ENCODE assay signal across 1 cellular context in the genomic region with DNA sequence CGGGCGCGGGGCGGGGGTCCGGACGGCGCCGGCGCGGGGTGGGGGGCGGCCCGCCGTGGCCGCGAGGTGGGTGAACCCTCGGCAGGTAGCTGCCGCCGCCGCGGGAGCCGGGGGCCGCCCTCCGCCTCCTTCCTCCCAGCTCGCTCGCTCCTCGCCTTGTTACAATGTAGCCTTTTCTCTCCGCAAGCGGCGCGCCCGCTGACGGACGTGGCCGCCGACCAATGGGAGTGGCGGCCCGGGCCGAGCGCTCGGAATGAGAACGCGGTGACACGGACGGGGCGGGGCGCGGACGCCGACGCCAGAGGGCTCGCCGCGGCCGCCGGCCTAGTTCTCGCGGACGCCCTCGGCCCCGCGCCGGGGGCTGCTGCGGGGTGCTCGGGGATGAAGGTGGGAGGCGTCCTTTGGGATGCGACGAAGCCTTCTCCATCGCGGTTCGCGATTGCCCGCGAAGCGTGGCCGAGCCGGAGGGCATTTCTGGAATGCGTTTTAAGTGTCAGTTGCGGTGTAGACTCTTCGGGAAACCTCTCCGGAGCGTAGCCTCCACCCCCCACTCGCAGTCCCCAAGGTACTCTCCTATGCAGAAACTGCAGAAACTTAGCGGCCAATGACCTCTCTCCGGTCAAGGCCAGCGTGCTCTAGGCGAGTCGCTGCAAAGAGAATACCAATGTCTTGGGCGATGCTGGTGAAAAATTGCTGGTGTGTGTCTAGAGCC.
TF ChIP-seq lines count a peak whose summit lies in the region.

No MANE protein-coding gene starts in this region.

TF ChIP-seq in K562, 482 proteins besides CTCF, POLR2A, EP300 and RAD21 (continued from another document and continues in another):
- TF ChIP-seq PCBP1 (IDR thresholded peaks at IDR 0.05; ENCODE audit: low read depth, low read length, poor library complexity, severe bottlenecking) = no peak
- no peak for TF ChIP-seq BRCA1 (IDR thresholded peaks at IDR 0.05)
- no peak for TF ChIP-seq BRCA1 (CRISPR knock-in tag; IDR thresholded peaks at IDR 0.05)
- no peak for TF ChIP-seq ETV6 (IDR thresholded peaks at IDR 0.05; ENCODE audit: borderline replicate concordance in 1 of 2, low read depth in 2 of 2, low read length in 1 of 2)
- TF ChIP-seq ETV6 (CRISPR knock-in tag; IDR thresholded peaks at IDR 0.05; ENCODE audit: borderline replicate concordance) = no peak
- no peak for TF ChIP-seq SP1 (CRISPR knock-in tag; IDR thresholded peaks at IDR 0.05)
- no peak for TF ChIP-seq ARHGAP35 (IDR thresholded peaks at IDR 0.05; ENCODE audit: partially characterized antibody)
- no peak for TF ChIP-seq SMAD3 (CRISPR knock-in tag; conservative IDR thresholded peaks at IDR 0.05)
- no peak for TF ChIP-seq EZH2 (IDR thresholded peaks at IDR 0.05; ENCODE audit: borderline replicate concordance, low read depth, low read length)
- no peak for TF ChIP-seq MAFG (tag; conservative IDR thresholded peaks at IDR 0.05)
- no peak for TF ChIP-seq XRCC5 (IDR thresholded peaks at IDR 0.05; ENCODE audit: low read depth, low read length)
- TF ChIP-seq DIDO1 (tag; IDR thresholded peaks at IDR 0.05; ENCODE audit: low read depth) = no peak
- TF ChIP-seq KLF10 (CRISPR knock-in tag; IDR thresholded peaks at IDR 0.05) = no peak
- TF ChIP-seq KAT2B (IDR thresholded peaks at IDR 0.05; ENCODE audit: low read depth, low read length) = no peak
- TF ChIP-seq ARID1B (IDR thresholded peaks at IDR 0.05) = no peak
- TF ChIP-seq ZNF24 (IDR thresholded peaks at IDR 0.05) = peak; percentile 50; the same call in 1 of the 2 replicates
- 0 out of 2 replicates have a peak, but pooled peaks have one; percentile 12 for TF ChIP-seq EGR1 (conservative IDR thresholded peaks at IDR 0.05)
- no peak for TF ChIP-seq NR0B1 (IDR thresholded peaks at IDR 0.05; ENCODE audit: partially characterized antibody)
- no peak for TF ChIP-seq HMBOX1 (IDR thresholded peaks at IDR 0.05)
- TF ChIP-seq, protein P1, sequence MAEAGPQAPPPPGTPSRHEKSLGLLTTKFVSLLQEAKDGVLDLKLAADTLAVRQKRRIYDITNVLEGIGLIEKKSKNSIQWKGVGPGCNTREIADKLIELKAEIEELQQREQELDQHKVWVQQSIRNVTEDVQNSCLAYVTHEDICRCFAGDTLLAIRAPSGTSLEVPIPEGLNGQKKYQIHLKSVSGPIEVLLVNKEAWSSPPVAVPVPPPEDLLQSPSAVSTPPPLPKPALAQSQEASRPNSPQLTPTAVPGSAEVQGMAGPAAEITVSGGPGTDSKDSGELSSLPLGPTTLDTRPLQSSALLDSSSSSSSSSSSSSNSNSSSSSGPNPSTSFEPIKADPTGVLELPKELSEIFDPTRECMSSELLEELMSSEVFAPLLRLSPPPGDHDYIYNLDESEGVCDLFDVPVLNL (CRISPR knock-in tag; IDR thresholded peaks at IDR 0.05; ENCODE audit: low read depth) = no peak
- no peak for TF ChIP-seq KHSRP (IDR thresholded peaks at IDR 0.05)
- peak; percentile 89 for TF ChIP-seq FOSL1 (tag; conservative IDR thresholded peaks at IDR 0.05)
- no peak for TF ChIP-seq HDAC2 (IDR thresholded peaks at IDR 0.05)
- no peak for TF ChIP-seq MECOM (CRISPR knock-in tag; IDR thresholded peaks at IDR 0.05)
- peak; percentile 83 for TF ChIP-seq HNRNPLL (IDR thresholded peaks at IDR 0.05; ENCODE audit: low read depth, low read length, poor library complexity, severe bottlenecking)
- TF ChIP-seq NCOR1 (IDR thresholded peaks at IDR 0.05) = no peak
- no peak for TF ChIP-seq HBP1 (CRISPR knock-in tag; IDR thresholded peaks at IDR 0.05)
- TF ChIP-seq RFX1 (IDR thresholded peaks at IDR 0.05) = no peak
- no peak for TF ChIP-seq MBD1 (CRISPR knock-in tag; IDR thresholded peaks at IDR 0.05)
- no peak for TF ChIP-seq PHB (CRISPR knock-in tag; IDR thresholded peaks at IDR 0.05)
- no peak for TF ChIP-seq POLR3A (IDR thresholded peaks at IDR 0.05; ENCODE audit: borderline replicate concordance, extremely low read depth, insufficient read depth, insufficient read length)
- TF ChIP-seq NFRKB (IDR thresholded peaks at IDR 0.05; ENCODE audit: low read depth) = no peak
- no peak for TF ChIP-seq TBL1XR1 (IDR thresholded peaks at IDR 0.05; ENCODE audit: low read length in 2 of 2)
- TF ChIP-seq, protein P2, sequence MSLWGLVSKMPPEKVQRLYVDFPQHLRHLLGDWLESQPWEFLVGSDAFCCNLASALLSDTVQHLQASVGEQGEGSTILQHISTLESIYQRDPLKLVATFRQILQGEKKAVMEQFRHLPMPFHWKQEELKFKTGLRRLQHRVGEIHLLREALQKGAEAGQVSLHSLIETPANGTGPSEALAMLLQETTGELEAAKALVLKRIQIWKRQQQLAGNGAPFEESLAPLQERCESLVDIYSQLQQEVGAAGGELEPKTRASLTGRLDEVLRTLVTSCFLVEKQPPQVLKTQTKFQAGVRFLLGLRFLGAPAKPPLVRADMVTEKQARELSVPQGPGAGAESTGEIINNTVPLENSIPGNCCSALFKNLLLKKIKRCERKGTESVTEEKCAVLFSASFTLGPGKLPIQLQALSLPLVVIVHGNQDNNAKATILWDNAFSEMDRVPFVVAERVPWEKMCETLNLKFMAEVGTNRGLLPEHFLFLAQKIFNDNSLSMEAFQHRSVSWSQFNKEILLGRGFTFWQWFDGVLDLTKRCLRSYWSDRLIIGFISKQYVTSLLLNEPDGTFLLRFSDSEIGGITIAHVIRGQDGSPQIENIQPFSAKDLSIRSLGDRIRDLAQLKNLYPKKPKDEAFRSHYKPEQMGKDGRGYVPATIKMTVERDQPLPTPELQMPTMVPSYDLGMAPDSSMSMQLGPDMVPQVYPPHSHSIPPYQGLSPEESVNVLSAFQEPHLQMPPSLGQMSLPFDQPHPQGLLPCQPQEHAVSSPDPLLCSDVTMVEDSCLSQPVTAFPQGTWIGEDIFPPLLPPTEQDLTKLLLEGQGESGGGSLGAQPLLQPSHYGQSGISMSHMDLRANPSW (CRISPR knock-in tag; IDR thresholded peaks at IDR 0.05) = no peak
- TF ChIP-seq, protein P3, sequence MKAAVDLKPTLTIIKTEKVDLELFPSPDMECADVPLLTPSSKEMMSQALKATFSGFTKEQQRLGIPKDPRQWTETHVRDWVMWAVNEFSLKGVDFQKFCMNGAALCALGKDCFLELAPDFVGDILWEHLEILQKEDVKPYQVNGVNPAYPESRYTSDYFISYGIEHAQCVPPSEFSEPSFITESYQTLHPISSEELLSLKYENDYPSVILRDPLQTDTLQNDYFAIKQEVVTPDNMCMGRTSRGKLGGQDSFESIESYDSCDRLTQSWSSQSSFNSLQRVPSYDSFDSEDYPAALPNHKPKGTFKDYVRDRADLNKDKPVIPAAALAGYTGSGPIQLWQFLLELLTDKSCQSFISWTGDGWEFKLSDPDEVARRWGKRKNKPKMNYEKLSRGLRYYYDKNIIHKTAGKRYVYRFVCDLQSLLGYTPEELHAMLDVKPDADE (conservative IDR thresholded peaks at IDR 0.05; ENCODE audit: control insufficient read depth, low read depth, low read length) = no peak
- no peak for TF ChIP-seq MTF1 (CRISPR knock-in tag; IDR thresholded peaks at IDR 0.05; ENCODE audit: borderline replicate concordance)
- peak in 1 of 2 experiments; percentile 38; a peak in 2 of 4 replicates for TF ChIP-seq NRF1 (conservative IDR thresholded peaks at IDR 0.05 in 1 of 2, IDR thresholded peaks at IDR 0.05 in 1 of 2)
- TF ChIP-seq IRF2 (CRISPR knock-in tag; IDR thresholded peaks at IDR 0.05) = no peak
- TF ChIP-seq, protein P4, sequence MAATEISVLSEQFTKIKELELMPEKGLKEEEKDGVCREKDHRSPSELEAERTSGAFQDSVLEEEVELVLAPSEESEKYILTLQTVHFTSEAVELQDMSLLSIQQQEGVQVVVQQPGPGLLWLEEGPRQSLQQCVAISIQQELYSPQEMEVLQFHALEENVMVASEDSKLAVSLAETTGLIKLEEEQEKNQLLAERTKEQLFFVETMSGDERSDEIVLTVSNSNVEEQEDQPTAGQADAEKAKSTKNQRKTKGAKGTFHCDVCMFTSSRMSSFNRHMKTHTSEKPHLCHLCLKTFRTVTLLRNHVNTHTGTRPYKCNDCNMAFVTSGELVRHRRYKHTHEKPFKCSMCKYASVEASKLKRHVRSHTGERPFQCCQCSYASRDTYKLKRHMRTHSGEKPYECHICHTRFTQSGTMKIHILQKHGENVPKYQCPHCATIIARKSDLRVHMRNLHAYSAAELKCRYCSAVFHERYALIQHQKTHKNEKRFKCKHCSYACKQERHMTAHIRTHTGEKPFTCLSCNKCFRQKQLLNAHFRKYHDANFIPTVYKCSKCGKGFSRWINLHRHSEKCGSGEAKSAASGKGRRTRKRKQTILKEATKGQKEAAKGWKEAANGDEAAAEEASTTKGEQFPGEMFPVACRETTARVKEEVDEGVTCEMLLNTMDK (IDR thresholded peaks at IDR 0.05; ENCODE audit: borderline replicate concordance, insufficient read depth, low read depth, low read length, poor library complexity, severe bottlenecking) = no peak
- TF ChIP-seq, protein P5, sequence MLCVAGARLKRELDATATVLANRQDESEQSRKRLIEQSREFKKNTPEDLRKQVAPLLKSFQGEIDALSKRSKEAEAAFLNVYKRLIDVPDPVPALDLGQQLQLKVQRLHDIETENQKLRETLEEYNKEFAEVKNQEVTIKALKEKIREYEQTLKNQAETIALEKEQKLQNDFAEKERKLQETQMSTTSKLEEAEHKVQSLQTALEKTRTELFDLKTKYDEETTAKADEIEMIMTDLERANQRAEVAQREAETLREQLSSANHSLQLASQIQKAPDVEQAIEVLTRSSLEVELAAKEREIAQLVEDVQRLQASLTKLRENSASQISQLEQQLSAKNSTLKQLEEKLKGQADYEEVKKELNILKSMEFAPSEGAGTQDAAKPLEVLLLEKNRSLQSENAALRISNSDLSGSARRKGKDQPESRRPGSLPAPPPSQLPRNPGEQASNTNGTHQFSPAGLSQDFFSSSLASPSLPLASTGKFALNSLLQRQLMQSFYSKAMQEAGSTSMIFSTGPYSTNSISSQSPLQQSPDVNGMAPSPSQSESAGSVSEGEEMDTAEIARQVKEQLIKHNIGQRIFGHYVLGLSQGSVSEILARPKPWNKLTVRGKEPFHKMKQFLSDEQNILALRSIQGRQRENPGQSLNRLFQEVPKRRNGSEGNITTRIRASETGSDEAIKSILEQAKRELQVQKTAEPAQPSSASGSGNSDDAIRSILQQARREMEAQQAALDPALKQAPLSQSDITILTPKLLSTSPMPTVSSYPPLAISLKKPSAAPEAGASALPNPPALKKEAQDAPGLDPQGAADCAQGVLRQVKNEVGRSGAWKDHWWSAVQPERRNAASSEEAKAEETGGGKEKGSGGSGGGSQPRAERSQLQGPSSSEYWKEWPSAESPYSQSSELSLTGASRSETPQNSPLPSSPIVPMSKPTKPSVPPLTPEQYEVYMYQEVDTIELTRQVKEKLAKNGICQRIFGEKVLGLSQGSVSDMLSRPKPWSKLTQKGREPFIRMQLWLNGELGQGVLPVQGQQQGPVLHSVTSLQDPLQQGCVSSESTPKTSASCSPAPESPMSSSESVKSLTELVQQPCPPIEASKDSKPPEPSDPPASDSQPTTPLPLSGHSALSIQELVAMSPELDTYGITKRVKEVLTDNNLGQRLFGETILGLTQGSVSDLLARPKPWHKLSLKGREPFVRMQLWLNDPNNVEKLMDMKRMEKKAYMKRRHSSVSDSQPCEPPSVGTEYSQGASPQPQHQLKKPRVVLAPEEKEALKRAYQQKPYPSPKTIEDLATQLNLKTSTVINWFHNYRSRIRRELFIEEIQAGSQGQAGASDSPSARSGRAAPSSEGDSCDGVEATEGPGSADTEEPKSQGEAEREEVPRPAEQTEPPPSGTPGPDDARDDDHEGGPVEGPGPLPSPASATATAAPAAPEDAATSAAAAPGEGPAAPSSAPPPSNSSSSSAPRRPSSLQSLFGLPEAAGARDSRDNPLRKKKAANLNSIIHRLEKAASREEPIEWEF (CRISPR knock-in tag; IDR thresholded peaks at IDR 0.05) = no peak
- no peak for TF ChIP-seq HMG20B (CRISPR knock-in tag; IDR thresholded peaks at IDR 0.05)
- TF ChIP-seq SMARCA4 (IDR thresholded peaks at IDR 0.05) = no peak
- no peak for TF ChIP-seq KDM1A (IDR thresholded peaks at IDR 0.05)
- TF ChIP-seq NR3C1 (CRISPR knock-in tag; IDR thresholded peaks at IDR 0.05) = no peak
- TF ChIP-seq L3MBTL2 (IDR thresholded peaks at IDR 0.05) = peak; percentile 89
- no peak for TF ChIP-seq ESRRB (CRISPR knock-in tag; IDR thresholded peaks at IDR 0.05; ENCODE audit: borderline replicate concordance)
- no peak for TF ChIP-seq NELFE (IDR thresholded peaks at IDR 0.05; ENCODE audit: insufficient read depth, insufficient read length)
- TF ChIP-seq PTRF (tag; IDR thresholded peaks at IDR 0.05) = no peak
